In the genomic region with DNA sequence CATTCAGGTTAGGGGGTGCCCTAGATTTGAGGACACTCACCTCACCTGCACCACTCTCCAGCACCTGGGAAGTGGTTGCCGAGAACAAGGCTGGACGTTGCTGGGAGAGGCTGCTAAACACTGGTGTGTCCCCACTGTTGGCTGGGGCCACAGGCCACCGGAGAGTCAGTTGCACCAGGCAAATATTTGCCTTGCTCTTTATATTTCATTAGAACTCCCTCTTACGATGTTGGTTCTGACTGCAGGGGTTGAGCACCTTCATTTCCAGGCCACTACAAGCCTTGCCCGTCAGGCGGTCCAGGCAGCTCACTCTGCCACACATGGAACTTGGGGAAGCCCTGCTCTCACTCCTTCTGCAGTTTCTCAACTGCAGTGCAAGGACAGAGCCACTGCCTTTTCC, we compare ENCODE assay signal across 19 cellular contexts. TPM values are rescaled to one million over a fixed set of nuclear protein-coding genes. Genes with fewer than 3 reads are reported as not detected.
"Had no signal": no experiment of that assay in that cellular context is flagged by ENCODE, and none has a peak within 500 bp of the region (broad histone marks: within the 10 kb centered on the region; RNA-seq: fewer than 3 reads in every experiment).

No MANE protein-coding gene starts in this region.

- H3K4me1 ChIP-seq: sigmoid colon, stomach had no signal

- H3K27me3 ChIP-seq: heart right ventricle, sigmoid colon had no signal

- H3K9me3 ChIP-seq: neutrophil, sigmoid colon had no signal

- DNase-seq: activated B cell treated with CpG ODN at 0.5 μM for 24 hours; activated CD4-positive, alpha-beta memory T cell treated with anti-CD3 and anti-CD28 coated beads for 36 hours; activated CD4-positive, alpha-beta T cell treated with anti-CD3 and anti-CD28 coated beads for 4 hours; activated gamma-delta T cell treated with Interleukin-2 at 50 U/mL for 16 hours; activated T-cell treated with anti-CD3 and anti-CD28 coated beads for 4 hours; effector CD4-positive, alpha-beta T cell; heart right ventricle; immature natural killer cell; natural killer cell; sigmoid colon; stimulated activated CD4-positive, alpha-beta T cell treated with anti-CD3 and anti-CD28 coated beads, Interleukin-4, amount 100 ng/mL, for 24 hours; stomach had no signal

- H3K27ac ChIP-seq: esophagus muscularis mucosa, heart right ventricle, neutrophil, sigmoid colon, stomach had no signal

- H3K36me3 ChIP-seq: esophagus muscularis mucosa, heart right ventricle, neutrophil, sigmoid colon, stomach had no signal

- H3K4me3 ChIP-seq: esophagus muscularis mucosa, heart right ventricle, sigmoid colon, stomach had no signal

- ATAC-seq: activated naive CD4-positive, alpha-beta T cell treated with anti-CD3 and anti-CD28 coated beads, Interleukin-2, amount 50 U/mL, for 72 hours; natural killer cell; stimulated activated effector memory CD8-positive, alpha-beta T cell treated with anti-CD3 and anti-CD28 coated beads, Interleukin-12 subunit alpha, Interleukin-12 subunit beta, amount 100 ng/mL, for 72 hours had no signal

RNA-seq across cellular contexts. Expression of gene HCN4, which starts 30.7 kb away (rescaled TPM):
- total RNA-seq: activated B cell treated with CpG ODN at 0.5 μM for 24 hours; activated CD4-positive, alpha-beta memory T cell treated with anti-CD3 and anti-CD28 coated beads for 36 hours; activated T-helper 1 cell treated with anti-CD3 and anti-CD28 coated beads, Interleukin-12 subunit alpha, Interleukin-12 subunit beta, Interleukin-2, Interleukin-4 antibody, amounts not matched to agents 30 ng/mL and 10 ng/mL and 1 ng/mL, durations not matched to agents 14 hours and 24 hours and 36 hours; endothelial cell of umbilical vein; mesenteric fat pad; natural killer cell; sigmoid colon had no signal
